In genomic region chr5:148335259-148335658, GRCh38 we compare ENCODE assay signal across 24 cellular contexts. TPM values are rescaled to one million over a fixed set of nuclear protein-coding genes. Genes with fewer than 3 reads are reported as not detected.
A peak's percentile ranks its signal among the peaks of the same experiment; 100 is the strongest.
DNase-seq lines count a peak whose midpoint lies in the region; ATAC-seq and TF ChIP-seq lines count a peak whose summit lies in the region.
"Had no signal": no experiment of that assay in that cellular context is flagged by ENCODE, and none has a peak within 500 bp of the region (broad histone marks: within the 10 kb centered on the region; RNA-seq: fewer than 3 reads in every experiment).

Gene SPINK9, plus strand, starts transcription at chr5:148335559. Its CDS starts 55 bp downstream, at chr5:148335614.

- H3K4me3 ChIP-seq in PC-3 (ENCODE audit: low read length) = no peak within 1 kb of the TSS
- H3K4me3 ChIP-seq in RWPE2 (ENCODE audit: severe bottlenecking) = no peak within 1 kb of the TSS
- H3K4me3 ChIP-seq: A549; BLaER1 treated with 17β-estradiol and CSF1 and Interleukin-3, amounts not matched to agents 10 nM and 100 nM; GM12878; GM23338 had no signal

- CTCF ChIA-PET in PC-3 (lab: Charles Lee) = no interaction called here

- peaks cover 3% of the 10 kb centered on the region for H3F3A ChIP-seq in PC-3 (ENCODE audit: low read length, unreplicated experiment)

- H3K9me3 ChIP-seq in PC-3 (ENCODE audit: low read length) (no peaks in the 10 kb centered on the region), RWPE2 (ENCODE audit: severe bottlenecking) (no peaks in the 10 kb centered on the region)
- H3K9me3 ChIP-seq: A549, BE2C had no signal

- no peaks in the 10 kb centered on the region for H4K20me1 ChIP-seq in PC-3 (ENCODE audit: low read length)
- H4K20me1 ChIP-seq: BLaER1 treated with 17β-estradiol and CSF1 and Interleukin-3, amounts not matched to agents 10 nM and 100 nM had no signal

- peaks cover 19% of the 10 kb centered on the region for H3K4me1 ChIP-seq in PC-3 (ENCODE audit: insufficient read depth, low read length)
- peaks cover 15% of the 10 kb centered on the region for H3K4me1 ChIP-seq in RWPE2 (ENCODE audit: insufficient read depth, poor library complexity, severe bottlenecking)
- peaks cover 6% of the 10 kb centered on the region for H3K4me1 ChIP-seq in foreskin keratinocyte
- H3K4me1 ChIP-seq: A549, BE2C had no signal

- BruUV-seq in PC-3 (replicated peaks; lab: Mats Ljungman, UMichigan) = no TSS peak

- no peak for DNase-seq in PC-3
- DNase-seq in RWPE2 (ENCODE audit: low spot score) = no peak
- no peak for DNase-seq in foreskin keratinocyte
- no peak for DNase-seq in NCI-H2196 (lab: John Stamatoyannopoulos, UW; ENCODE audit: unreplicated experiment)
- DNase-seq in activated CD8-positive, alpha-beta memory T cell treated with anti-CD3 and anti-CD28 coated beads for 24 hours = no peak
- DNase-seq: 8988T; ACHN; AML-193; BE2C; CD4-positive, alpha-beta T cell; CD8-positive, alpha-beta memory T cell; DMS 273 treated with DMSO at 0.1 percent for 48 hours; DMS79; EL; GDM1; H9 had no signal

- H3K27me3 ChIP-seq in PC-3 (ENCODE audit: low read length) (no peaks in the 10 kb centered on the region), RWPE2 (ENCODE audit: insufficient read depth, poor library complexity, severe bottlenecking) (no peaks in the 10 kb centered on the region), foreskin keratinocyte (no peaks in the 10 kb centered on the region)
- H3K27me3 ChIP-seq: BE2C; BLaER1 treated with 17β-estradiol and CSF1 and Interleukin-3, amounts not matched to agents 10 nM and 100 nM had no signal

- H3K4me2 ChIP-seq in PC-3 (ENCODE audit: low read length) = 0 out of 2 replicates have a peak within 1 kb of the TSS, but pooled peaks have one; percentile 36
- H3K4me2 ChIP-seq: A549; BLaER1 treated with 17β-estradiol and CSF1 and Interleukin-3, amounts not matched to agents 10 nM and 100 nM; GM23338 had no signal

- POLR2A ChIA-PET in PC-3 (lab: Charles Lee; ENCODE audit: unreplicated experiment) = interaction anchor here (0.6 kb wide), 1 partner anchor 169 kb away, joined by 4 read pairs; no protein-coding TSS in a partner anchor

- no peaks in the 10 kb centered on the region for H3K9me2 ChIP-seq in PC-3 (replicated peaks; ENCODE audit: low read length)

- no peaks in the 10 kb centered on the region for H3K36me3 ChIP-seq in PC-3 (ENCODE audit: low read depth, low read length)
- H3K36me3 ChIP-seq in RWPE2 (ENCODE audit: low read depth) = no peaks in the 10 kb centered on the region
- H3K36me3 ChIP-seq: BE2C; BLaER1 treated with 17β-estradiol and CSF1 and Interleukin-3, amounts not matched to agents 10 nM and 100 nM had no signal

- intact Hi-C loops in PC-3 (cut with micrococcal nuclease) = no loop called here

- H3K9ac ChIP-seq in PC-3 (ENCODE audit: low read length) = no peak within 1 kb of the TSS
- H3K9ac ChIP-seq: BLaER1 treated with 17β-estradiol and CSF1 and Interleukin-3, amounts not matched to agents 10 nM and 100 nM had no signal

- H2AFZ ChIP-seq in PC-3 (ENCODE audit: low read length) = no peak within 1 kb of the TSS
- H2AFZ ChIP-seq: GM23338 had no signal

- ATAC-seq in PC-3 (no peak), RWPE2 (ENCODE audit: low read depth) (no peak), foreskin keratinocyte (no peak), GM21825 (IDR thresholded peaks at IDR 0.05; ENCODE audit: unreplicated experiment) (no peak)
- ATAC-seq: A549, GM12878, GM23338, HCT116 had no signal

- TF ChIP-seq CTCF in PC-3 (conservative IDR thresholded peaks at IDR 0.05; ENCODE audit: low read depth, low read length) (no peak), RWPE2 (IDR thresholded peaks at IDR 0.05; ENCODE audit: poor library complexity, severe bottlenecking) (no peak), foreskin keratinocyte (conservative IDR thresholded peaks at IDR 0.05) (no peak)

- no peaks in the 10 kb centered on the region for H3K79me2 ChIP-seq in PC-3 (ENCODE audit: low read length)

- H3K27ac ChIP-seq in PC-3 (ENCODE audit: low read length) (peak within 1 kb of the TSS; percentile 59), RWPE2 (ENCODE audit: poor library complexity, severe bottlenecking) (peak within 1 kb of the TSS; percentile 48), foreskin keratinocyte (peak within 1 kb of the TSS; percentile 72)
- H3K27ac ChIP-seq: A549; BLaER1 treated with 17β-estradiol and CSF1 and Interleukin-3, amounts not matched to agents 10 nM and 100 nM had no signal

RNA-seq across cellular contexts. Expression of gene SPINK9, which starts in this region (rescaled TPM):
- not detected in 2 replicates for total RNA-seq in PC-3 (2014; rRNA removed)
- not detected in 2 replicates for total RNA-seq in foreskin keratinocyte
- polyA plus RNA-seq in foreskin keratinocyte = not detected in 2 replicates
- total RNA-seq: CD4-positive, alpha-beta T cell; CD8-positive, alpha-beta memory T cell; GM12878; GM23338; H4; H9 had no signal
- polyA plus RNA-seq: A549; CD14-positive monocyte; CD8-positive, alpha-beta memory T cell; GM12878; GM23338 had no signal
